Comparison of ENCODE assay signal across 8 cellular contexts in the genomic region with DNA sequence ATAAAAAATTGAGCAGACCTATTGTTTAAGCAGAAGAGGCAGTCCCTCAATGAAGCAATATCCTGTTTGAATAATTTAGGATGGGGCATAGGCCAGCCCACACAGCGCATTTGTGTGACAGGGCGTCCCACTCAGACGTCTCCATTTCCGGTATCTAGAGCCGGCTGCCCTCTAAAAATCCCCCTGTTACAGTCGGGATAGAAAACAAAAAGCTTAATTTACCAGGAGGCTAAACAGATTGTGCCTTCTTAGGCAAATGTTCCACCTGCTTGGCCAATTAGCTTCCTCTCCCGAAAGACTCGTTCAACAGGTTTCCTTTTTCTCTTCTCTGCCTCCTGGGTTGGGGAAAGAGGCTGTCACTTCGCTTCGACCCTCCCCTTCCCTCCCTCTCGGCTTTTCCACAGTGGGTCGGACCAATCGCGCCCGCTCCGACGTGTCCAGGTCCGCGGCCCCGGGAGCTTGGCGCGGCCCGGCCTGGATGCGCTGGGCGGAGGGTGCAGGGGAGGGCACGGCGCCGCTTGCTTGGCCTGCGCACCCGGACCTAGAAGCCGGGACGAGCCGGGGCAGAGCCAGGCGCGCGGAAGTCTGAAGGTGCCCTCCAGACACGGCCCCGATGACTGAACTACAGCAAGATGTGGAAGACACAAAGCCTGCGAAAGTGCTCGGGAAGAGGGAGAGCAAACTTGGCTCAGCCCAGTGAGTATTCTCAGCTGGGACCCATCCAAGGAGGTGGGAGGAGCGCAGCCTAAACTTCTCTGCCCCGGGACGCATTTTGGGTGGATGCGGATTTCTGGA. TPM values are rescaled to one million over a fixed set of nuclear protein-coding genes. Genes with fewer than 3 reads are reported as not detected.
A peak's percentile ranks its signal among the peaks of the same experiment; 100 is the strongest.
DNase-seq lines count a peak whose midpoint lies in the region; ATAC-seq and TF ChIP-seq lines count a peak whose summit lies in the region.

GRAMD2B (plus strand) TSS at position 416 of the 795 bp plus-strand sequence; CDS start at position 614, 198 bp downstream.

- no peaks in the 10 kb centered on the region for H3K9me3 Mint-ChIP-seq in natural killer cell

- H3K4me3 ChIP-seq in fibroblast of pulmonary artery (replicated peaks; ENCODE audit: low read depth, low read length) = peak within 1 kb of the TSS; percentile 69

- peak within 1 kb of the TSS; percentile 89 for H3K4me3 Mint-ChIP-seq in natural killer cell

- no peaks in the 10 kb centered on the region for H3K36me3 Mint-ChIP-seq in natural killer cell

- peaks cover 19 to 25% of the 10 kb centered on the region in 2 donors for H3K4me1 Mint-ChIP-seq in natural killer cell

- DNase-seq in C1 segment of cervical spinal cord (lab: John Stamatoyannopoulos, UW) (peak; percentile 20 to 87 (median 74)), OCI-M1 (lab: John Stamatoyannopoulos, UW) (peak; percentile 76), fibroblast of pulmonary artery (ENCODE audit: low read depth) (peak; percentile 88), natural killer cell (peak; percentile 61)
- peak; percentile 43 for DNase-seq in activated T-helper 9 cell treated with anti-CD3 and anti-CD28 coated beads, Interleukin-2, amount 50 U/mL, for 16 hours (ENCODE audit: low read depth)
- peak; percentile 52 to 79 (median 70) for DNase-seq in stimulated activated naive CD4-positive, alpha-beta T cell (lab: John Stamatoyannopoulos, UW)

- H3K27me3 Mint-ChIP-seq in natural killer cell (ENCODE audit: low read depth in 2 of 2) = no peaks in the 10 kb centered on the region

- intact Hi-C loops in natural killer cell (cut with micrococcal nuclease) = loop anchor here (1.0 kb wide), 1 partner anchor 27 kb away; no protein-coding TSS in a partner anchor

- no peak for TF ChIP-seq CTCF in fibroblast of pulmonary artery (IDR thresholded peaks at IDR 0.05; ENCODE audit: low read length, missing control alignments)
- no peak for TF ChIP-seq CTCF in natural killer cell (IDR thresholded peaks at IDR 0.05)

- H3K27ac Mint-ChIP-seq in natural killer cell = peak within 1 kb of the TSS; percentile 88 to 93

- ATAC-seq in GM19372 (IDR thresholded peaks at IDR 0.05; ENCODE audit: low read depth, unreplicated experiment) = peak; percentile 86
- ATAC-seq in HG03521 (IDR thresholded peaks at IDR 0.05; ENCODE audit: unreplicated experiment) = peak; percentile 80
- ATAC-seq in natural killer cell = peak; percentile 91 to 96 (median 92)

RNA-seq across cellular contexts. Expression of gene GRAMD2B, which starts in this region (rescaled TPM):
- total RNA-seq in natural killer cell = 10 to 100 TPM in 1 of 3 donors, 1 to 10 TPM in 2; 9.2 to 15.4 (median 10.0) TPM

Comparison
In these comparisons a context has a peak if more than half of its experiments do, and no peak if none do; other contexts are left out.
1. Peak in every context shown above with its lines: DNase-seq, ATAC-seq and H3K4me3 ChIP-seq.